Comparison of ENCODE assay signal across 1 cellular context in the genomic region with DNA sequence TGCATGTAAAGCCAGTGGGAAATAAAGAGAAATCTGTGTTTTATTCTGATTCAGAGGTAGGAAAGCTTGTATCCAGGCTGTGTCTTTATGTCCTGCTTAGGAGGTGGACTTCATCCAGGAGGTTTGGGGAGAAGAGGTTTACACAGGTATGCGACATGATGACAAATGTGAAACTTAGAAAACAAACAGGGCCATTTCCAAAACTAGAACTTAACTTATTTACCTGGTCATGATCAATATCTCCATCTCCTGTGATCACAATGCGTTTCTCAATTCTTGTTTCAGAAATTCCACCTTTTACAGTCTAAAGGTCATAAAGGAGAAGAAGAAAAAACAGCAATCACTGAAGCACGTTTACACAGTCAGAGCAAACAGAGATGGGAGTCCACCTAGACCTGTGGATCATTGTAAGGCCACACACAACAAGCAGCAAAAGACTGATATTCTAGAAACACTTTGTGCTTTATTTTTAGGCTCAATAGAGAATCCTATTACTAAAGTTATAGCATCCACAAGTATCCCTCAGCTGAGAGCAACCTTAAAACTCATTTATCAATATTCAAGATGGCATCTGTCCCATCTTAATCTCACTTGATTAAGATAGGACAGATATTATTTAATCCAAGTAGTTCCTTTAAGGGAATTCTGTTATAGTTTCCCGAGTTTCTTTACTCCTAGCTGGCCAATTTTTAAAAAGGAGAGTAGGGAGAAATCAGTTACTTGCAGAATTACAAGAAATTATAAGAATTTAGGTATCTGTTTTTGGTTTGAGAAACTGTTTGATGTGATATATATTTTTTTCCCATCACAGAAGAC.
TF ChIP-seq lines count a peak whose summit lies in the region.

No MANE protein-coding gene starts in this region.

TF ChIP-seq in HepG2, 621 proteins besides CTCF, POLR2A, EP300 and RAD21 (continued from another document and continues in another):
- TF ChIP-seq, protein P1, sequence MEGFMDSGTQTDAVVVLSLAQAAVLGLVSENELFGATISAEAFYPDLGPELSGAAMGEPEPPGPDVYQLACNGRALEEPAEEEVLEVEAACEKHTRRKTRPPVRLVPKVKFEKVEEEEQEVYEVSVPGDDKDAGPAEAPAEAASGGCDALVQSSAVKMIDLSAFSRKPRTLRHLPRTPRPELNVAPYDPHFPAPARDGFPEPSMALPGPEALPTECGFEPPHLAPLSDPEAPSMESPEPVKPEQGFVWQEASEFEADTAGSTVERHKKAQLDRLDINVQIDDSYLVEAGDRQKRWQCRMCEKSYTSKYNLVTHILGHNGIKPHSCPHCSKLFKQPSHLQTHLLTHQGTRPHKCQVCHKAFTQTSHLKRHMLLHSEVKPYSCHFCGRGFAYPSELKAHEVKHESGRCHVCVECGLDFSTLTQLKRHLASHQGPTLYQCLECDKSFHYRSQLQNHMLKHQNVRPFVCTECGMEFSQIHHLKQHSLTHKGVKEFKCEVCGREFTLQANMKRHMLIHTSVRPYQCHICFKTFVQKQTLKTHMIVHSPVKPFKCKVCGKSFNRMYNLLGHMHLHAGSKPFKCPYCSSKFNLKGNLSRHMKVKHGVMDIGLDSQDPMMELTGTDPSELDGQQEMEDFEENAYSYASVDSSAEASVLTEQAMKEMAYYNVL (CRISPR knock-in tag; IDR thresholded peaks at IDR 0.05; ENCODE audit: borderline replicate concordance): peak; percentile 100
- TF ChIP-seq, protein P2, sequence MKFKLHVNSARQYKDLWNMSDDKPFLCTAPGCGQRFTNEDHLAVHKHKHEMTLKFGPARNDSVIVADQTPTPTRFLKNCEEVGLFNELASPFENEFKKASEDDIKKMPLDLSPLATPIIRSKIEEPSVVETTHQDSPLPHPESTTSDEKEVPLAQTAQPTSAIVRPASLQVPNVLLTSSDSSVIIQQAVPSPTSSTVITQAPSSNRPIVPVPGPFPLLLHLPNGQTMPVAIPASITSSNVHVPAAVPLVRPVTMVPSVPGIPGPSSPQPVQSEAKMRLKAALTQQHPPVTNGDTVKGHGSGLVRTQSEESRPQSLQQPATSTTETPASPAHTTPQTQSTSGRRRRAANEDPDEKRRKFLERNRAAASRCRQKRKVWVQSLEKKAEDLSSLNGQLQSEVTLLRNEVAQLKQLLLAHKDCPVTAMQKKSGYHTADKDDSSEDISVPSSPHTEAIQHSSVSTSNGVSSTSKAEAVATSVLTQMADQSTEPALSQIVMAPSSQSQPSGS (CRISPR knock-in tag; IDR thresholded peaks at IDR 0.05): peak; percentile 96
- TF ChIP-seq RORA (CRISPR knock-in tag; IDR thresholded peaks at IDR 0.05) (no peak), ZNF879 (CRISPR knock-in tag; IDR thresholded peaks at IDR 0.05) (no peak), SALL1 (CRISPR knock-in tag; IDR thresholded peaks at IDR 0.05) (peak; percentile 92; the same call in 1 of the 2 replicates), ZNF224 (CRISPR knock-in tag; IDR thresholded peaks at IDR 0.05) (no peak), XRCC5 (optimal IDR thresholded peaks at IDR 0.05; ENCODE audit: low read length) (no peak), ZNF468 (CRISPR knock-in tag; IDR thresholded peaks at IDR 0.05) (no peak), PCBP2 (optimal IDR thresholded peaks at IDR 0.05; ENCODE audit: low read depth, low read length, poor library complexity, severe bottlenecking) (no peak), ZNF83 (CRISPR knock-in tag; IDR thresholded peaks at IDR 0.05; ENCODE audit: borderline replicate concordance) (no peak), SRSF9 (IDR thresholded peaks at IDR 0.05; ENCODE audit: borderline replicate concordance, insufficient read depth, low read depth, low read length, poor library complexity, severe bottlenecking) (no peak), ZNF441 (CRISPR knock-in tag; IDR thresholded peaks at IDR 0.05; ENCODE audit: borderline replicate concordance) (no peak; the same call in none of the 2 replicates), DNMT3B (CRISPR knock-in tag; conservative IDR thresholded peaks at IDR 0.05) (peak; percentile 88; the same call in 1 of the 2 replicates), FOSL2 (CRISPR knock-in tag; IDR thresholded peaks at IDR 0.05) (peak; percentile 83), ZNF253 (CRISPR knock-in tag; IDR thresholded peaks at IDR 0.05; ENCODE audit: borderline replicate concordance) (no peak), CBX1 (IDR thresholded peaks at IDR 0.05; ENCODE audit: low read depth) (no peak), MED13 (CRISPR knock-in tag; IDR thresholded peaks at IDR 0.05) (peak; percentile 88), RBM22 (optimal IDR thresholded peaks at IDR 0.05; ENCODE audit: low read length) (no peak), XBP1 (CRISPR knock-in tag; IDR thresholded peaks at IDR 0.05) (0 out of 2 replicates have a peak, but pooled peaks have one; percentile 55), ZNF678 (CRISPR knock-in tag; IDR thresholded peaks at IDR 0.05) (no peak), ZNF256 (CRISPR knock-in tag; conservative IDR thresholded peaks at IDR 0.05) (peak; percentile 64; the same call in 1 of the 2 replicates), ZFP62 (CRISPR knock-in tag; IDR thresholded peaks at IDR 0.05) (no peak), DMAP1 (CRISPR knock-in tag; IDR thresholded peaks at IDR 0.05) (peak; percentile 72; the same call in 1 of the 2 replicates), RCOR2 (CRISPR knock-in tag; IDR thresholded peaks at IDR 0.05) (peak; percentile 100), THYN1 (CRISPR knock-in tag; IDR thresholded peaks at IDR 0.05; ENCODE audit: borderline replicate concordance, low read depth) (no peak; the same call in 1 of the 2 replicates), HES4 (CRISPR knock-in tag; IDR thresholded peaks at IDR 0.05; ENCODE audit: borderline replicate concordance) (no peak), CEBPB (IDR thresholded peaks at IDR 0.05; ENCODE audit: borderline replicate concordance, low read depth, low read length) (peak; percentile 83; the same call in 1 of the 2 replicates), ZNF652 (CRISPR knock-in tag; IDR thresholded peaks at IDR 0.05; ENCODE audit: borderline replicate concordance, low read depth) (peak; percentile 72; the same call in 1 of the 2 replicates), ZKSCAN5 (CRISPR knock-in tag; IDR thresholded peaks at IDR 0.05) (no peak), NRL (CRISPR knock-in tag; IDR thresholded peaks at IDR 0.05; ENCODE audit: borderline replicate concordance) (no peak), NFKB2 (CRISPR knock-in tag; IDR thresholded peaks at IDR 0.05; ENCODE audit: borderline replicate concordance) (no peak), FOXK2 (IDR thresholded peaks at IDR 0.05) (peak; percentile 94), MYC (CRISPR knock-in tag; IDR thresholded peaks at IDR 0.05; ENCODE audit: borderline replicate concordance) (no peak)
- TF ChIP-seq, protein P3, sequence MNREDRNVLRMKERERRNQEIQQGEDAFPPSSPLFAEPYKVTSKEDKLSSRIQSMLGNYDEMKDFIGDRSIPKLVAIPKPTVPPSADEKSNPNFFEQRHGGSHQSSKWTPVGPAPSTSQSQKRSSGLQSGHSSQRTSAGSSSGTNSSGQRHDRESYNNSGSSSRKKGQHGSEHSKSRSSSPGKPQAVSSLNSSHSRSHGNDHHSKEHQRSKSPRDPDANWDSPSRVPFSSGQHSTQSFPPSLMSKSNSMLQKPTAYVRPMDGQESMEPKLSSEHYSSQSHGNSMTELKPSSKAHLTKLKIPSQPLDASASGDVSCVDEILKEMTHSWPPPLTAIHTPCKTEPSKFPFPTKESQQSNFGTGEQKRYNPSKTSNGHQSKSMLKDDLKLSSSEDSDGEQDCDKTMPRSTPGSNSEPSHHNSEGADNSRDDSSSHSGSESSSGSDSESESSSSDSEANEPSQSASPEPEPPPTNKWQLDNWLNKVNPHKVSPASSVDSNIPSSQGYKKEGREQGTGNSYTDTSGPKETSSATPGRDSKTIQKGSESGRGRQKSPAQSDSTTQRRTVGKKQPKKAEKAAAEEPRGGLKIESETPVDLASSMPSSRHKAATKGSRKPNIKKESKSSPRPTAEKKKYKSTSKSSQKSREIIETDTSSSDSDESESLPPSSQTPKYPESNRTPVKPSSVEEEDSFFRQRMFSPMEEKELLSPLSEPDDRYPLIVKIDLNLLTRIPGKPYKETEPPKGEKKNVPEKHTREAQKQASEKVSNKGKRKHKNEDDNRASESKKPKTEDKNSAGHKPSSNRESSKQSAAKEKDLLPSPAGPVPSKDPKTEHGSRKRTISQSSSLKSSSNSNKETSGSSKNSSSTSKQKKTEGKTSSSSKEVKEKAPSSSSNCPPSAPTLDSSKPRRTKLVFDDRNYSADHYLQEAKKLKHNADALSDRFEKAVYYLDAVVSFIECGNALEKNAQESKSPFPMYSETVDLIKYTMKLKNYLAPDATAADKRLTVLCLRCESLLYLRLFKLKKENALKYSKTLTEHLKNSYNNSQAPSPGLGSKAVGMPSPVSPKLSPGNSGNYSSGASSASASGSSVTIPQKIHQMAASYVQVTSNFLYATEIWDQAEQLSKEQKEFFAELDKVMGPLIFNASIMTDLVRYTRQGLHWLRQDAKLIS (CRISPR knock-in tag; IDR thresholded peaks at IDR 0.05): no peak
- TF ChIP-seq, protein P4, sequence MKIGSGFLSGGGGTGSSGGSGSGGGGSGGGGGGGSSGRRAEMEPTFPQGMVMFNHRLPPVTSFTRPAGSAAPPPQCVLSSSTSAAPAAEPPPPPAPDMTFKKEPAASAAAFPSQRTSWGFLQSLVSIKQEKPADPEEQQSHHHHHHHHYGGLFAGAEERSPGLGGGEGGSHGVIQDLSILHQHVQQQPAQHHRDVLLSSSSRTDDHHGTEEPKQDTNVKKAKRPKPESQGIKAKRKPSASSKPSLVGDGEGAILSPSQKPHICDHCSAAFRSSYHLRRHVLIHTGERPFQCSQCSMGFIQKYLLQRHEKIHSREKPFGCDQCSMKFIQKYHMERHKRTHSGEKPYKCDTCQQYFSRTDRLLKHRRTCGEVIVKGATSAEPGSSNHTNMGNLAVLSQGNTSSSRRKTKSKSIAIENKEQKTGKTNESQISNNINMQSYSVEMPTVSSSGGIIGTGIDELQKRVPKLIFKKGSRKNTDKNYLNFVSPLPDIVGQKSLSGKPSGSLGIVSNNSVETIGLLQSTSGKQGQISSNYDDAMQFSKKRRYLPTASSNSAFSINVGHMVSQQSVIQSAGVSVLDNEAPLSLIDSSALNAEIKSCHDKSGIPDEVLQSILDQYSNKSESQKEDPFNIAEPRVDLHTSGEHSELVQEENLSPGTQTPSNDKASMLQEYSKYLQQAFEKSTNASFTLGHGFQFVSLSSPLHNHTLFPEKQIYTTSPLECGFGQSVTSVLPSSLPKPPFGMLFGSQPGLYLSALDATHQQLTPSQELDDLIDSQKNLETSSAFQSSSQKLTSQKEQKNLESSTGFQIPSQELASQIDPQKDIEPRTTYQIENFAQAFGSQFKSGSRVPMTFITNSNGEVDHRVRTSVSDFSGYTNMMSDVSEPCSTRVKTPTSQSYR (CRISPR knock-in tag; IDR thresholded peaks at IDR 0.05; ENCODE audit: borderline replicate concordance): peak; percentile 83
- TF ChIP-seq, protein P5, sequence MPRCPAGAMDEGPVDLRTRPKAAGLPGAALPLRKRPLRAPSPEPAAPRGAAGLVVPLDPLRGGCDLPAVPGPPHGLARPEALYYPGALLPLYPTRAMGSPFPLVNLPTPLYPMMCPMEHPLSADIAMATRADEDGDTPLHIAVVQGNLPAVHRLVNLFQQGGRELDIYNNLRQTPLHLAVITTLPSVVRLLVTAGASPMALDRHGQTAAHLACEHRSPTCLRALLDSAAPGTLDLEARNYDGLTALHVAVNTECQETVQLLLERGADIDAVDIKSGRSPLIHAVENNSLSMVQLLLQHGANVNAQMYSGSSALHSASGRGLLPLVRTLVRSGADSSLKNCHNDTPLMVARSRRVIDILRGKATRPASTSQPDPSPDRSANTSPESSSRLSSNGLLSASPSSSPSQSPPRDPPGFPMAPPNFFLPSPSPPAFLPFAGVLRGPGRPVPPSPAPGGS (CRISPR knock-in tag; IDR thresholded peaks at IDR 0.05): peak; percentile 47; the same call in 1 of the 2 replicates
- TF ChIP-seq, protein P6, sequence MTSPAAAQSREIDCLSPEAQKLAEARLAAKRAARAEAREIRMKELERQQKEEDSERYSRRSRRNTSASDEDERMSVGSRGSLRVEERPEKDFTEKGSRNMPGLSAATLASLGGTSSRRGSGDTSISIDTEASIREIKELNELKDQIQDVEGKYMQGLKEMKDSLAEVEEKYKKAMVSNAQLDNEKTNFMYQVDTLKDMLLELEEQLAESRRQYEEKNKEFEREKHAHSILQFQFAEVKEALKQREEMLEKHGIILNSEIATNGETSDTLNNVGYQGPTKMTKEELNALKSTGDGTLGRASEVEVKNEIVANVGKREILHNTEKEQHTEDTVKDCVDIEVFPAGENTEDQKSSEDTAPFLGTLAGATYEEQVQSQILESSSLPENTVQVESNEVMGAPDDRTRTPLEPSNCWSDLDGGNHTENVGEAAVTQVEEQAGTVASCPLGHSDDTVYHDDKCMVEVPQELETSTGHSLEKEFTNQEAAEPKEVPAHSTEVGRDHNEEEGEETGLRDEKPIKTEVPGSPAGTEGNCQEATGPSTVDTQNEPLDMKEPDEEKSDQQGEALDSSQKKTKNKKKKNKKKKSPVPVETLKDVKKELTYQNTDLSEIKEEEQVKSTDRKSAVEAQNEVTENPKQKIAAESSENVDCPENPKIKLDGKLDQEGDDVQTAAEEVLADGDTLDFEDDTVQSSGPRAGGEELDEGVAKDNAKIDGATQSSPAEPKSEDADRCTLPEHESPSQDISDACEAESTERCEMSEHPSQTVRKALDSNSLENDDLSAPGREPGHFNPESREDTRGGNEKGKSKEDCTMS (CRISPR knock-in tag; conservative IDR thresholded peaks at IDR 0.05): no peak
- TF ChIP-seq, protein P7, sequence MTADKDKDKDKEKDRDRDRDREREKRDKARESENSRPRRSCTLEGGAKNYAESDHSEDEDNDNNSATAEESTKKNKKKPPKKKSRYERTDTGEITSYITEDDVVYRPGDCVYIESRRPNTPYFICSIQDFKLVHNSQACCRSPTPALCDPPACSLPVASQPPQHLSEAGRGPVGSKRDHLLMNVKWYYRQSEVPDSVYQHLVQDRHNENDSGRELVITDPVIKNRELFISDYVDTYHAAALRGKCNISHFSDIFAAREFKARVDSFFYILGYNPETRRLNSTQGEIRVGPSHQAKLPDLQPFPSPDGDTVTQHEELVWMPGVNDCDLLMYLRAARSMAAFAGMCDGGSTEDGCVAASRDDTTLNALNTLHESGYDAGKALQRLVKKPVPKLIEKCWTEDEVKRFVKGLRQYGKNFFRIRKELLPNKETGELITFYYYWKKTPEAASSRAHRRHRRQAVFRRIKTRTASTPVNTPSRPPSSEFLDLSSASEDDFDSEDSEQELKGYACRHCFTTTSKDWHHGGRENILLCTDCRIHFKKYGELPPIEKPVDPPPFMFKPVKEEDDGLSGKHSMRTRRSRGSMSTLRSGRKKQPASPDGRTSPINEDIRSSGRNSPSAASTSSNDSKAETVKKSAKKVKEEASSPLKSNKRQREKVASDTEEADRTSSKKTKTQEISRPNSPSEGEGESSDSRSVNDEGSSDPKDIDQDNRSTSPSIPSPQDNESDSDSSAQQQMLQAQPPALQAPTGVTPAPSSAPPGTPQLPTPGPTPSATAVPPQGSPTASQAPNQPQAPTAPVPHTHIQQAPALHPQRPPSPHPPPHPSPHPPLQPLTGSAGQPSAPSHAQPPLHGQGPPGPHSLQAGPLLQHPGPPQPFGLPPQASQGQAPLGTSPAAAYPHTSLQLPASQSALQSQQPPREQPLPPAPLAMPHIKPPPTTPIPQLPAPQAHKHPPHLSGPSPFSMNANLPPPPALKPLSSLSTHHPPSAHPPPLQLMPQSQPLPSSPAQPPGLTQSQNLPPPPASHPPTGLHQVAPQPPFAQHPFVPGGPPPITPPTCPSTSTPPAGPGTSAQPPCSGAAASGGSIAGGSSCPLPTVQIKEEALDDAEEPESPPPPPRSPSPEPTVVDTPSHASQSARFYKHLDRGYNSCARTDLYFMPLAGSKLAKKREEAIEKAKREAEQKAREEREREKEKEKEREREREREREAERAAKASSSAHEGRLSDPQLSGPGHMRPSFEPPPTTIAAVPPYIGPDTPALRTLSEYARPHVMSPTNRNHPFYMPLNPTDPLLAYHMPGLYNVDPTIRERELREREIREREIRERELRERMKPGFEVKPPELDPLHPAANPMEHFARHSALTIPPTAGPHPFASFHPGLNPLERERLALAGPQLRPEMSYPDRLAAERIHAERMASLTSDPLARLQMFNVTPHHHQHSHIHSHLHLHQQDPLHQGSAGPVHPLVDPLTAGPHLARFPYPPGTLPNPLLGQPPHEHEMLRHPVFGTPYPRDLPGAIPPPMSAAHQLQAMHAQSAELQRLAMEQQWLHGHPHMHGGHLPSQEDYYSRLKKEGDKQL (CRISPR knock-in tag; IDR thresholded peaks at IDR 0.05; ENCODE audit: low read depth): peak; percentile 99
